Comparison of ENCODE assay signal across 19 cellular contexts in the genomic region with DNA sequence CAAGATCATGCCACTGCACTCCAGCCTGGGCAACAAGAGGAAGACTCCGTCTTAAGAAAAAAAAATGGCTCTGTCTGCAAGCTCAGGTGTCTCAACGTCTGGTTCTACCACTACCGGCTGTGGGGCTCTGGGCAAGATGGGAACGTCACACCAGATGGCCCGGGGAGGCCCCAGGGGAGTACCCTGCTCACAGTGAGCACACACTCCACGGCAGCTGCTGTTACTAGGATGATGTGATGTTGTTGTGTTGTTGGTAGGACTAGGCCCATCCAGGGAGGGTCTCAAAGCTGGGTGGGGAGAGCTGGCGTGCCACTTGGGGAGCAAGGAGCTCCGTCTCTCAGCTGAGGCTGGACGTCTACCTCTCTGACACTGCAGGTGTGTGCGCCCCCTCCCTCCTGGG. TPM values are rescaled to one million over a fixed set of nuclear protein-coding genes. Genes with fewer than 3 reads are reported as not detected.
DNase-seq lines count a peak whose midpoint lies in the region; ATAC-seq and TF ChIP-seq lines count a peak whose summit lies in the region.
"Had no signal": no experiment of that assay in that cellular context is flagged by ENCODE, and none has a peak within 500 bp of the region (broad histone marks: within the 10 kb centered on the region; RNA-seq: fewer than 3 reads in every experiment).

No MANE protein-coding gene starts in this region.

- CTCF ChIA-PET in CD8-positive, alpha-beta T cell (lab: Charles Lee) = interaction anchor here (1.9 kb wide), 1 partner anchor 17 kb away, joined by 4 read pairs; no protein-coding TSS in a partner anchor

- H3K4me1 Mint-ChIP-seq in memory B cell = peaks cover 4% of the 10 kb centered on the region
- no peaks in the 10 kb centered on the region for H3K4me1 Mint-ChIP-seq in CD8-positive, alpha-beta T cell (ENCODE audit: low read depth)
- H3K4me1 Mint-ChIP-seq: activated T-helper 17 cell treated with anti-CD3 and anti-CD28 coated beads, Interleukin-2, amount 50 U/mL, for 72 hours had no signal

- H3K9me3 Mint-ChIP-seq in memory B cell = no peaks in the 10 kb centered on the region
- no peaks in the 10 kb centered on the region for H3K9me3 Mint-ChIP-seq in CD8-positive, alpha-beta T cell
- H3K9me3 Mint-ChIP-seq: activated T-helper 17 cell treated with anti-CD3 and anti-CD28 coated beads, Interleukin-2, amount 50 U/mL, for 72 hours had no signal

- H3F3A ChIP-seq in Loucy (ENCODE audit: low read depth) = no peaks in the 10 kb centered on the region

- peak overlapping the region; percentile 32 for H3K27ac Mint-ChIP-seq in memory B cell
- H3K27ac Mint-ChIP-seq in CD8-positive, alpha-beta T cell = no peak overlapping the region
- H3K27ac Mint-ChIP-seq: activated T-helper 17 cell treated with anti-CD3 and anti-CD28 coated beads, Interleukin-2, amount 50 U/mL, for 72 hours had no signal

- H3K9me2 ChIP-seq in Loucy (replicated peaks; ENCODE audit: low read depth, low read length) = no peaks in the 10 kb centered on the region

- H3K27ac ChIP-seq in CD8-positive, alpha-beta T cell (ENCODE audit: low read depth, low read length) = no peak overlapping the region
- H3K27ac ChIP-seq: esophagus muscularis mucosa, ovary, testis had no signal

- DNase-seq in DMS 273 treated with DMSO at 0.1 percent for 48 hours (lab: John Stamatoyannopoulos, UW) = peak; percentile 80
- DNase-seq in NCI-H524 (lab: John Stamatoyannopoulos, UW) = peak; percentile 99 to 100
- peak in 1 of 2 donors; percentile 44 for DNase-seq in memory B cell (ENCODE audit: low spot score in 2 of 2)
- no peak for DNase-seq in UCSD-AML1 (lab: John Stamatoyannopoulos, UW; ENCODE audit: unreplicated experiment)
- no peak for DNase-seq in CD8-positive, alpha-beta T cell
- DNase-seq: activated CD4-positive, CD25-positive, alpha-beta regulatory T cell; DMS53; head of caudate nucleus; NCI-H2107; ovary; stimulated activated CD4-positive, alpha-beta T cell treated with anti-CD3 and anti-CD28 coated beads, Interleukin-4, amount 100 ng/mL, for 24 hours; T-helper 2 cell; testis had no signal

- H2AFZ ChIP-seq in Loucy (ENCODE audit: low read length) = no peak overlapping the region

- intact Hi-C loops in CD8-positive, alpha-beta T cell (cut with DNase I, micrococcal nuclease) = no loop called here

- ATAC-seq in memory B cell (ENCODE audit: low read depth) (peak; percentile 94), GM19324 (IDR thresholded peaks at IDR 0.05; ENCODE audit: low FRiP score, unreplicated experiment) (no peak), GM18907 (IDR thresholded peaks at IDR 0.05; ENCODE audit: unreplicated experiment) (no peak)
- no peak for ATAC-seq in CD8-positive, alpha-beta T cell
- ATAC-seq: activated T-helper 17 cell treated with anti-CD3 and anti-CD28 coated beads, Interleukin-2, amount 50 U/mL, for 72 hours; Right ventricle myocardium inferior had no signal

- H4K20me1 ChIP-seq in Loucy (ENCODE audit: insufficient read depth, low read length, poor library complexity, severe bottlenecking) = no peaks in the 10 kb centered on the region

- POLR2A ChIA-PET in CD8-positive, alpha-beta T cell (lab: Charles Lee) = no interaction called here

- TF ChIP-seq CTCF in Loucy (conservative IDR thresholded peaks at IDR 0.05; ENCODE audit: low read length) = no peak
- no peak for TF ChIP-seq CTCF in CD8-positive, alpha-beta T cell (IDR thresholded peaks at IDR 0.05)

- no peaks in the 10 kb centered on the region for H3K27me3 ChIP-seq in Loucy (ENCODE audit: insufficient read depth, low read length, poor library complexity, severe bottlenecking)
- H3K27me3 ChIP-seq in CD8-positive, alpha-beta T cell (ENCODE audit: insufficient read depth, low read length) = peaks cover 2% of the 10 kb centered on the region
- H3K27me3 ChIP-seq: testis had no signal

- H3K27me3 Mint-ChIP-seq in memory B cell = peaks cover 22% of the 10 kb centered on the region
- peaks cover 42% of the 10 kb centered on the region for H3K27me3 Mint-ChIP-seq in CD8-positive, alpha-beta T cell (ENCODE audit: low read depth)

- no peaks in the 10 kb centered on the region for H3K36me3 Mint-ChIP-seq in memory B cell
- no peaks in the 10 kb centered on the region for H3K36me3 Mint-ChIP-seq in CD8-positive, alpha-beta T cell

- H3K4me1 ChIP-seq in Loucy (ENCODE audit: insufficient read depth, low read length, poor library complexity, severe bottlenecking) = peaks cover 7% of the 10 kb centered on the region
- H3K4me1 ChIP-seq in CD8-positive, alpha-beta T cell (ENCODE audit: insufficient read depth, low read length) = no peaks in the 10 kb centered on the region
- H3K4me1 ChIP-seq: esophagus muscularis mucosa had no signal

- no peaks in the 10 kb centered on the region for H3K9me3 ChIP-seq in Loucy (ENCODE audit: insufficient read depth, low read depth, low read length)
- H3K9me3 ChIP-seq in CD8-positive, alpha-beta T cell (ENCODE audit: low read length) = no peaks in the 10 kb centered on the region
- H3K9me3 ChIP-seq: testis had no signal

- H3K36me3 ChIP-seq in Loucy (ENCODE audit: insufficient read depth, low read length) = no peaks in the 10 kb centered on the region
- H3K36me3 ChIP-seq in CD8-positive, alpha-beta T cell (ENCODE audit: insufficient read depth, low read length) = no peaks in the 10 kb centered on the region
- H3K36me3 ChIP-seq: esophagus muscularis mucosa, ovary had no signal

- no peak overlapping the region for H3K4me3 ChIP-seq in Loucy (ENCODE audit: low read length, poor library complexity, severe bottlenecking)
- no peak overlapping the region for H3K4me3 ChIP-seq in CD8-positive, alpha-beta T cell (ENCODE audit: low read depth, low read length)
- H3K4me3 ChIP-seq: esophagus muscularis mucosa, ovary, testis had no signal

- H3K4me3 Mint-ChIP-seq in memory B cell = no peak overlapping the region
- no peak overlapping the region for H3K4me3 Mint-ChIP-seq in CD8-positive, alpha-beta T cell
- H3K4me3 Mint-ChIP-seq: activated T-helper 17 cell treated with anti-CD3 and anti-CD28 coated beads, Interleukin-2, amount 50 U/mL, for 72 hours had no signal

- no peak overlapping the region for H3K4me2 ChIP-seq in Loucy (ENCODE audit: low read depth, low read length, poor library complexity, severe bottlenecking)

- H3K79me2 ChIP-seq in Loucy (ENCODE audit: insufficient read depth, low read length) = no peaks in the 10 kb centered on the region

- peak overlapping the region; percentile 42 for H3K9ac ChIP-seq in Loucy (ENCODE audit: low read depth, low read length, poor library complexity, severe bottlenecking)

RNA-seq across cellular contexts. Expression of a gene that starts 9.4 kb away (rescaled TPM):
- total RNA-seq in CD8-positive, alpha-beta T cell = under 1 TPM; 0.06 to 0.30 TPM
- total RNA-seq: Right ventricle myocardium inferior had no signal

RNA-seq across cellular contexts. Expression of a gene that starts 58.8 kb away (rescaled TPM):
- total RNA-seq in CD8-positive, alpha-beta T cell = 10 to 100 TPM; 44.5 to 48.3 TPM

Comparison
In these comparisons a context has a peak if more than half of its experiments do, and no peak if none do; other contexts are left out.
1. DNase-seq: peak in DMS 273 treated with DMSO at 0.1 percent for 48 hours (single experiment) and NCI-H524 (2 of 2); none in UCSD-AML1 (single experiment) and CD8-positive, alpha-beta T cell (0 of 7).